In genomic region chr16:75148311-75149195, GRCh38 we compare ENCODE assay signal across 8 cellular contexts. TPM values are rescaled to one million over a fixed set of nuclear protein-coding genes. Genes with fewer than 3 reads are reported as not detected.
DNase-seq lines count a peak whose midpoint lies in the region; ATAC-seq and TF ChIP-seq lines count a peak whose summit lies in the region.

TSS of gene ZFP1 (plus strand) at chr16:75148524. CDS start at chr16:75152952, 4,428 bp downstream.

- H3K36me3 Mint-ChIP-seq in H9 (ENCODE audit: insufficient read depth in 1 of 3, low read depth in 3 of 3): peaks cover 36 to 43% (median 37%) of the 10 kb centered on the region in 3 experiments
- peaks cover 42% of the 10 kb centered on the region for H3K36me3 Mint-ChIP-seq in activated T-helper 2 cell treated with anti-CD3 and anti-CD28 coated beads, Interferon-gamma antibody, Interleukin-2, Interleukin-4, amounts not matched to agents 10 μg/mL and 5 μg/mL and 100 μg/mL, durations not matched to agents 14 hours and 24 hours and 36 hours (ENCODE audit: low read depth)
- peaks cover 30% of the 10 kb centered on the region for H3K36me3 Mint-ChIP-seq in natural killer cell treated with Interleukin-12 subunit alpha and Interleukin-12 subunit beta and Interleukin-15 and Interleukin-18, amount 100 ng/mL, for 72 hours

- no peaks in the 10 kb centered on the region for H3K36me3 ChIP-seq in ES-I3 (ENCODE audit: insufficient read depth, low read length)

- peak within 1 kb of the TSS; percentile 82; the same call in 1 of the 2 replicates for H3K14ac ChIP-seq in H9 (ENCODE audit: insufficient read depth, low read length)

- H3K9ac ChIP-seq in ES-I3 (ENCODE audit: low read depth, low read length) (peak within 1 kb of the TSS; percentile 93), H9 (ENCODE audit: extremely low read depth, insufficient read length, low read length) (peak within 1 kb of the TSS; percentile 82)

- H2BK5ac ChIP-seq in H9 (ENCODE audit: insufficient read length, low read length): no peak within 1 kb of the TSS

- no peak within 1 kb of the TSS for H2AK5ac ChIP-seq in H9 (ENCODE audit: insufficient read length, low read length)

- no CpG with 5 or more reads among the region's 93 CpGs for WGBS in H9 (ENCODE audit: extremely low coverage, insufficient read length, low lambda C conversion rate)

- no peak within 1 kb of the TSS for H3T11ph ChIP-seq in H9 (ENCODE audit: low read length)

- peak; percentile 94 for DNase-seq in H9
- peak; percentile 90 for DNase-seq in M059J (ENCODE audit: low read depth)
- DNase-seq in activated T-helper 2 cell treated with anti-CD3 and anti-CD28 coated beads, Interferon-gamma antibody, Interleukin-2, Interleukin-4, amounts not matched to agents 10 μg/mL and 5 μg/mL and 100 μg/mL, durations not matched to agents 14 hours and 24 hours and 36 hours (ENCODE audit: low spot score): peak; percentile 90
- DNase-seq in fibroblast of pulmonary artery (ENCODE audit: low read depth): peak; percentile 94
- peak; percentile 95 for DNase-seq in natural killer cell treated with Interleukin-12 subunit alpha and Interleukin-12 subunit beta and Interleukin-15 and Interleukin-18, amount 100 ng/mL, for 72 hours (ENCODE audit: low spot score)
- peak; percentile 91 for DNase-seq in stimulated activated naive CD4-positive, alpha-beta T cell treated with Interleukin-2 at 50 U/mL for 16 hours (lab: John Stamatoyannopoulos, UW)

- H3K23ac ChIP-seq in H9 (ENCODE audit: insufficient read length, low read depth, low read length): no peak within 1 kb of the TSS

- no peak within 1 kb of the TSS for H3K4ac ChIP-seq in H9 (ENCODE audit: low read depth, low read length)

- H4K5ac ChIP-seq in H9 (ENCODE audit: insufficient read length, low read depth, low read length): no peak within 1 kb of the TSS

- no peak within 1 kb of the TSS for H2AFZ ChIP-seq in H9 (ENCODE audit: low read length)

- H3K4me2 ChIP-seq in H9 (ENCODE audit: insufficient read depth, insufficient read length, low read length): peak within 1 kb of the TSS; percentile 65

- H2BK120ac ChIP-seq in H9 (ENCODE audit: low read depth, low read length, poor library complexity, severe bottlenecking): no peak within 1 kb of the TSS

- H3K9me3 Mint-ChIP-seq in H9: peaks cover 35 to 41% of the 10 kb centered on the region in 2 experiments
- H3K9me3 Mint-ChIP-seq in activated T-helper 2 cell treated with anti-CD3 and anti-CD28 coated beads, Interferon-gamma antibody, Interleukin-2, Interleukin-4, amounts not matched to agents 10 μg/mL and 5 μg/mL and 100 μg/mL, durations not matched to agents 14 hours and 24 hours and 36 hours: peaks cover 29% of the 10 kb centered on the region
- peaks cover 15% of the 10 kb centered on the region for H3K9me3 Mint-ChIP-seq in natural killer cell treated with Interleukin-12 subunit alpha and Interleukin-12 subunit beta and Interleukin-15 and Interleukin-18, amount 100 ng/mL, for 72 hours

- no peak within 1 kb of the TSS for H4K91ac ChIP-seq in H9 (ENCODE audit: insufficient read length, low read depth, low read length)

- peaks cover 7% of the 10 kb centered on the region for H3K79me2 ChIP-seq in H9 (ENCODE audit: insufficient read depth, low read length)

- peak; percentile 86 for TF ChIP-seq POLR2A in Raji (IDR thresholded peaks at IDR 0.05; ENCODE audit: insufficient read depth, low read depth, low read length)

- H4K20me1 ChIP-seq in H9 (ENCODE audit: control insufficient read depth, insufficient read depth, insufficient read length): no peaks in the 10 kb centered on the region

- ATAC-seq in natural killer cell treated with Interleukin-12 subunit alpha and Interleukin-12 subunit beta and Interleukin-15 and Interleukin-18, amount 100 ng/mL, for 72 hours: peak; percentile 96

- no peak within 1 kb of the TSS for H3K27ac ChIP-seq in H9 (ENCODE audit: insufficient read length, low read depth, low read length)

- H3K18ac ChIP-seq in H9 (ENCODE audit: insufficient read length, low read depth, low read length): peak within 1 kb of the TSS; percentile 87

- H4K8ac ChIP-seq in H9 (replicated peaks; ENCODE audit: insufficient read length, low read depth, low read length): no peak within 1 kb of the TSS

- no peaks in the 10 kb centered on the region for H3K4me1 ChIP-seq in ES-I3 (ENCODE audit: insufficient read depth, low read length)
- no peaks in the 10 kb centered on the region for H3K4me1 ChIP-seq in H9 (ENCODE audit: insufficient read depth, low read length)

- H3K23me2 ChIP-seq in H9 (ENCODE audit: insufficient read length, low read depth, low read length, poor library complexity, severe bottlenecking): peaks cover 2% of the 10 kb centered on the region

- H2BK15ac ChIP-seq in H9 (ENCODE audit: low read depth, low read length): no peak within 1 kb of the TSS

- intact Hi-C loops in activated T-helper 2 cell treated with anti-CD3 and anti-CD28 coated beads, Interferon-gamma antibody, Interleukin-2, Interleukin-4, amounts not matched to agents 10 μg/mL and 5 μg/mL and 100 μg/mL, durations not matched to agents 14 hours and 24 hours and 36 hours (cut with micrococcal nuclease): loop anchor here (1.0 to 2.0 kb wide), 4 partner anchors 39 to 448 kb away; partner anchors contain the start of genes CFDP1, MLKL and WDR59

- TF ChIP-seq CTCF in H9 (conservative IDR thresholded peaks at IDR 0.05): no peak
- TF ChIP-seq CTCF in fibroblast of pulmonary artery (IDR thresholded peaks at IDR 0.05; ENCODE audit: low read length, missing control alignments): no peak

- no peaks in the 10 kb centered on the region for H3K27me3 ChIP-seq in H9 (ENCODE audit: insufficient read depth, low read length)

- peak within 1 kb of the TSS; percentile 94 for H3K4me3 ChIP-seq in fibroblast of pulmonary artery (replicated peaks; ENCODE audit: low read depth, low read length)

- no peak within 1 kb of the TSS for H3K56ac ChIP-seq in H9 (ENCODE audit: insufficient read length, low read depth, low read length)

- peaks cover 0 to 7% of the 10 kb centered on the region in 2 experiments; a peak in 3 of 4 replicates for H3K4me1 Mint-ChIP-seq in H9
- H3K4me1 Mint-ChIP-seq in activated T-helper 2 cell treated with anti-CD3 and anti-CD28 coated beads, Interferon-gamma antibody, Interleukin-2, Interleukin-4, amounts not matched to agents 10 μg/mL and 5 μg/mL and 100 μg/mL, durations not matched to agents 14 hours and 24 hours and 36 hours (ENCODE audit: low read depth): peaks cover 14% of the 10 kb centered on the region
- H3K4me1 Mint-ChIP-seq in natural killer cell treated with Interleukin-12 subunit alpha and Interleukin-12 subunit beta and Interleukin-15 and Interleukin-18, amount 100 ng/mL, for 72 hours (ENCODE audit: low read depth in 2 of 2): peaks cover 20 to 33% of the 10 kb centered on the region in 2 donors

- peaks cover 20% of the 10 kb centered on the region; the same call in 1 of the 2 replicates for H3K9me3 ChIP-seq in ES-I3 (ENCODE audit: control insufficient read depth, insufficient read depth, low read length)
- H3K9me3 ChIP-seq in H9 (ENCODE audit: control insufficient read depth, low read depth, low read length): peaks cover 4% of the 10 kb centered on the region

- no peak within 1 kb of the TSS for H2BK20ac ChIP-seq in H9 (ENCODE audit: low read depth, low read length, poor library complexity, severe bottlenecking)

- peaks cover 2% of the 10 kb centered on the region for H3K79me1 ChIP-seq in H9 (ENCODE audit: insufficient read depth, low read depth, low read length, poor library complexity, severe bottlenecking)

- H3K27me3 Mint-ChIP-seq in H9 (ENCODE audit: low read depth): peaks cover 9% of the 10 kb centered on the region
- no peaks in the 10 kb centered on the region for H3K27me3 Mint-ChIP-seq in activated T-helper 2 cell treated with anti-CD3 and anti-CD28 coated beads, Interferon-gamma antibody, Interleukin-2, Interleukin-4, amounts not matched to agents 10 μg/mL and 5 μg/mL and 100 μg/mL, durations not matched to agents 14 hours and 24 hours and 36 hours (ENCODE audit: low read depth)
- no peaks in the 10 kb centered on the region for H3K27me3 Mint-ChIP-seq in natural killer cell treated with Interleukin-12 subunit alpha and Interleukin-12 subunit beta and Interleukin-15 and Interleukin-18, amount 100 ng/mL, for 72 hours

- H3K27ac Mint-ChIP-seq in H9: peak within 1 kb of the TSS; percentile 89 to 97 (median 97); a peak in 6 of 7 replicates
- H3K27ac Mint-ChIP-seq in activated T-helper 2 cell treated with anti-CD3 and anti-CD28 coated beads, Interferon-gamma antibody, Interleukin-2, Interleukin-4, amounts not matched to agents 10 μg/mL and 5 μg/mL and 100 μg/mL, durations not matched to agents 14 hours and 24 hours and 36 hours: peak within 1 kb of the TSS; percentile 77
- H3K27ac Mint-ChIP-seq in natural killer cell treated with Interleukin-12 subunit alpha and Interleukin-12 subunit beta and Interleukin-15 and Interleukin-18, amount 100 ng/mL, for 72 hours: peak within 1 kb of the TSS in 1 of 2 donors; percentile 38

- no peak within 1 kb of the TSS for H2BK12ac ChIP-seq in H9 (ENCODE audit: insufficient read length, low read depth, low read length)

- H3K4me3 Mint-ChIP-seq in H9: peak within 1 kb of the TSS; percentile 91 to 97
- H3K4me3 Mint-ChIP-seq in activated T-helper 2 cell treated with anti-CD3 and anti-CD28 coated beads, Interferon-gamma antibody, Interleukin-2, Interleukin-4, amounts not matched to agents 10 μg/mL and 5 μg/mL and 100 μg/mL, durations not matched to agents 14 hours and 24 hours and 36 hours (ENCODE audit: low read depth): peak within 1 kb of the TSS; percentile 87
- H3K4me3 Mint-ChIP-seq in natural killer cell treated with Interleukin-12 subunit alpha and Interleukin-12 subunit beta and Interleukin-15 and Interleukin-18, amount 100 ng/mL, for 72 hours: peak within 1 kb of the TSS; percentile 84

RNA-seq across cellular contexts. Expression of gene ZFP1, which starts in this region (rescaled TPM):
- 13.7 and 15.3 TPM in 2 replicates for total RNA-seq in H9 (2021)
- 14.4 and 14.6 TPM in 2 replicates for total RNA-seq in M059J (2014; rRNA removed; shearing (Covaris generic))
- total RNA-seq in activated T-helper 2 cell treated with anti-CD3 and anti-CD28 coated beads, Interferon-gamma antibody, Interleukin-2, Interleukin-4, amounts not matched to agents 10 μg/mL and 5 μg/mL and 100 μg/mL, durations not matched to agents 14 hours and 24 hours and 36 hours: 11.2 and 14.0 TPM in 2 replicates
- total RNA-seq in natural killer cell treated with Interleukin-12 subunit alpha and Interleukin-12 subunit beta and Interleukin-15 and Interleukin-18, amount 100 ng/mL, for 72 hours: 10 to 100 TPM; 11.2 to 16.7 TPM
